Comparison of ENCODE assay signal across 23 cellular contexts in genomic region chrX:21490341-21490740, GRCh38.
"Had no signal": no experiment of that assay in that cellular context is flagged by ENCODE, and none has a peak within 500 bp of the region (broad histone marks: within the 10 kb centered on the region; RNA-seq: fewer than 3 reads in every experiment).

No MANE protein-coding gene starts in this region.

- H3K4me1 Mint-ChIP-seq: activated CD4-positive, alpha-beta T cell treated with anti-CD3 and anti-CD28 coated beads, Interleukin-2, amount 10 ng/mL, durations not matched to agents 24 days and 14 days; stimulated activated naive B cell treated with anti-CD40 and anti-IgM and Interleukin-4, amounts not matched to agents 10 μg/mL and 1 μg/mL and 100 μg/mL, for 72 hours had no signal

- H3K9me3 ChIP-seq: gastrocnemius medialis, tibial artery had no signal

- H3K27me3 Mint-ChIP-seq: activated CD4-positive, alpha-beta T cell treated with anti-CD3 and anti-CD28 coated beads, Interleukin-2, amount 10 ng/mL, durations not matched to agents 24 days and 14 days; stimulated activated naive B cell treated with anti-CD40 and anti-IgM and Interleukin-4, amounts not matched to agents 10 μg/mL and 1 μg/mL and 100 μg/mL, for 72 hours had no signal

- H3K9me3 Mint-ChIP-seq: activated CD4-positive, alpha-beta T cell treated with anti-CD3 and anti-CD28 coated beads, Interleukin-2, amount 10 ng/mL, durations not matched to agents 24 days and 14 days; activated naive CD4-positive, alpha-beta T cell treated with anti-CD3 and anti-CD28 coated beads, Interleukin-2, amount 50 U/mL, for 72 hours; endodermal cell; nephron; stimulated activated naive B cell treated with anti-CD40 and anti-IgM and Interleukin-4, amounts not matched to agents 10 μg/mL and 1 μg/mL and 100 μg/mL, for 72 hours; WTC11 had no signal

- H3K27ac Mint-ChIP-seq: activated CD4-positive, alpha-beta T cell treated with anti-CD3 and anti-CD28 coated beads, Interleukin-2, amount 10 ng/mL, durations not matched to agents 24 days and 14 days; activated CD8-positive, alpha-beta T cell treated with anti-CD3 and anti-CD28 coated beads, Interleukin-2, amount 10 ng/mL, durations not matched to agents 7 days and 5 days; activated naive CD4-positive, alpha-beta T cell treated with anti-CD3 and anti-CD28 coated beads, Interleukin-2, amount 50 U/mL, for 72 hours; endodermal cell; stimulated activated naive B cell treated with anti-CD40 and anti-IgM and Interleukin-4, amounts not matched to agents 10 μg/mL and 1 μg/mL and 100 μg/mL, for 72 hours; WTC11 had no signal

- H3K27ac ChIP-seq: gastrocnemius medialis, skin epidermis, tibial artery had no signal

- H3K36me3 Mint-ChIP-seq: activated naive CD4-positive, alpha-beta T cell treated with anti-CD3 and anti-CD28 coated beads, Interleukin-2, amount 50 U/mL, for 72 hours; WTC11 had no signal

- ATAC-seq: activated CD8-positive, alpha-beta T cell treated with anti-CD3 and anti-CD28 coated beads, Interleukin-2, amount 10 ng/mL, durations not matched to agents 7 days and 5 days; activated naive CD4-positive, alpha-beta T cell treated with anti-CD3 and anti-CD28 coated beads, Interleukin-2, amount 50 U/mL, for 72 hours; gastrocnemius medialis; right cardiac atrium; stimulated activated naive B cell treated with anti-CD40 and anti-IgM and Interleukin-4, amounts not matched to agents 10 μg/mL and 1 μg/mL and 100 μg/mL, for 72 hours; WTC11 had no signal

- DNase-seq: activated CD4-positive, alpha-beta T cell treated with anti-CD3 and anti-CD28 coated beads, Interleukin-2, amount 10 ng/mL, durations not matched to agents 24 days and 14 days; activated CD8-positive, alpha-beta memory T cell treated with anti-CD3 and anti-CD28 coated beads, Interleukin-2, amount 50 U/mL, for 4 hours; activated CD8-positive, alpha-beta T cell treated with anti-CD3 and anti-CD28 coated beads, Interleukin-2, amount 10 ng/mL, durations not matched to agents 7 days and 5 days; activated effector memory CD4-positive, alpha-beta T cell treated with anti-CD3 and anti-CD28 coated beads, Interleukin-2, amount 50 U/mL, for 16 hours; activated T-cell treated with anti-CD3 and anti-CD28 coated beads, Interleukin-2, amount 50 U/mL, for 48 hours; amniotic stem cell; endodermal cell; erythroblast; gastrocnemius medialis; islet precursor cell; mesendoderm; nucleus accumbens; posterior cingulate gyrus; right cardiac atrium; stimulated activated CD4-positive, alpha-beta T cell treated with anti-CD3 and anti-CD28 coated beads, Interleukin-15, amount 100 ng/mL, for 24 hours; stimulated activated CD4-positive, alpha-beta T cell treated with anti-CD3 and anti-CD28 coated beads, Interleukin-4, amount 100 ng/mL, for 1 hour; stimulated activated naive B cell treated with anti-CD40 and anti-IgM and Interleukin-4, amounts not matched to agents 10 μg/mL and 1 μg/mL and 100 μg/mL, for 72 hours; T-helper 2 cell; tibial artery had no signal

- H3K4me3 Mint-ChIP-seq: activated CD4-positive, alpha-beta T cell treated with anti-CD3 and anti-CD28 coated beads, Interleukin-2, amount 10 ng/mL, durations not matched to agents 24 days and 14 days; activated CD8-positive, alpha-beta T cell treated with anti-CD3 and anti-CD28 coated beads, Interleukin-2, amount 10 ng/mL, durations not matched to agents 7 days and 5 days; endodermal cell; nephron; stimulated activated naive B cell treated with anti-CD40 and anti-IgM and Interleukin-4, amounts not matched to agents 10 μg/mL and 1 μg/mL and 100 μg/mL, for 72 hours; WTC11 had no signal

- H3K27me3 ChIP-seq: gastrocnemius medialis, tibial artery had no signal
